ENCODE assay signal across 21 cellular contexts in the genomic region with DNA sequence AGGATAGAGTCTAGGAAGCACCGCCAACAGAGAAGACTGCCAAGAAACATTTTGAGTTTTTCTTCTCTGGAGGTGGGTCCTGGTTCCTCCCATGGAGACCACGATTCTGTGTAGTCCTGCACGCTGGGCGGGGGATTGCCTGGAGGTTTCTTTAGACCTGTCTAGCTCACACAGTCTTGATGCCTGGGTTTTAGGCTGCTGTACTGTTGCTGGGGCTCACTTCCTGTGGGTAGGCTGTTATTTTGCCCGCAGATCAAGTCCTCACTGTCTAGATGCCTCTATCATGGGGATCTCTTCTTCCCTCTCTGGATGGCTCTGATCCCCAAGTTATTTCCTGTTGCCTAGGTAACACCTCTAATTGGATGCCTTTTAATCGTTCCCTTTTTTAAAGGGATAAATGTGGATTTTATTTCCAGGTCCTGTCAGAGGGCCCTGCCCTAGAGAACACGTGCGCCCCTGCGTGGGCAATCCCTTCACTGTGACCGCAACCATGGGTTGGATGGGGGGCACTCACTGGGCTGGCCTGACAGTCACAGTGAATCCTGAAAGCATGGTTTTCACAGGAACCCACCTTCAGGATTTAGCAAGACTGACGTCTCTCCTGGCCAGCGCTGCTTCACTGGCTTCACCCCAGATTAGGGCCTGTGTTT. TPM values are rescaled to one million over a fixed set of nuclear protein-coding genes. Genes with fewer than 3 reads are reported as not detected.
"Had no signal": no experiment of that assay in that cellular context is flagged by ENCODE, and none has a peak within 500 bp of the region (broad histone marks: within the 10 kb centered on the region; RNA-seq: fewer than 3 reads in every experiment).

No MANE protein-coding gene starts in this region.

- DNase-seq: activated B cell treated with CpG ODN at 0.5 μM for 24 hours; activated CD4-positive, alpha-beta T cell treated with anti-CD3 and anti-CD28 coated beads, Interleukin-2, amount 10 ng/mL, durations not matched to agents 24 days and 14 days; activated CD8-positive, alpha-beta memory T cell treated with anti-CD3 and anti-CD28 coated beads, Interleukin-2, amount 50 U/mL, for 4 hours; activated CD8-positive, alpha-beta T cell treated with anti-CD3 and anti-CD28 coated beads, Interleukin-2, amount 10 ng/mL, durations not matched to agents 7 days and 5 days; activated effector memory CD4-positive, alpha-beta T cell treated with anti-CD3 and anti-CD28 coated beads, Interleukin-2, amount 50 U/mL, for 16 hours; activated naive CD8-positive, alpha-beta T cell treated with anti-CD3 and anti-CD28 coated beads, Interleukin-2, amount 10 ng/mL, durations not matched to agents 7 days and 5 days; activated T-cell treated with anti-CD3 and anti-CD28 coated beads, Interleukin-2, amount 50 U/mL, for 48 hours; kidney; left ventricle myocardium inferior; mucosa of descending colon; naive thymus-derived CD4-positive, alpha-beta T cell; stimulated activated CD4-positive, alpha-beta T cell treated with anti-CD3 and anti-CD28 coated beads, Interleukin-2, amount 100 ng/mL, for 48 hours; stimulated activated naive CD4-positive, alpha-beta T cell; transverse colon had no signal

- H3K36me3 Mint-ChIP-seq: activated naive CD8-positive, alpha-beta T cell treated with anti-CD3 and anti-CD28 coated beads, Interleukin-2, amount 10 ng/mL, durations not matched to agents 7 days and 5 days had no signal

- H3K4me3 ChIP-seq: breast epithelium, esophagus muscularis mucosa, left ventricle myocardium inferior, mucosa of descending colon, right atrium auricular region, transverse colon, vagina had no signal

- H3K27me3 Mint-ChIP-seq: activated B cell treated with CpG ODN at 0.5 μM for 24 hours; activated CD4-positive, alpha-beta T cell treated with anti-CD3 and anti-CD28 coated beads, Interleukin-2, amount 10 ng/mL, durations not matched to agents 24 days and 14 days; activated naive CD8-positive, alpha-beta T cell treated with anti-CD3 and anti-CD28 coated beads, Interleukin-2, amount 10 ng/mL, durations not matched to agents 7 days and 5 days; naive thymus-derived CD4-positive, alpha-beta T cell had no signal

- H3K4me3 Mint-ChIP-seq: activated CD4-positive, alpha-beta T cell treated with anti-CD3 and anti-CD28 coated beads, Interleukin-2, amount 10 ng/mL, durations not matched to agents 24 days and 14 days; activated CD8-positive, alpha-beta T cell treated with anti-CD3 and anti-CD28 coated beads, Interleukin-2, amount 10 ng/mL, durations not matched to agents 7 days and 5 days; activated naive CD8-positive, alpha-beta T cell treated with anti-CD3 and anti-CD28 coated beads, Interleukin-2, amount 10 ng/mL, durations not matched to agents 7 days and 5 days; T-helper 1 cell treated with Interleukin-12 subunit alpha and Interleukin-12 subunit beta and Interleukin-4 antibody, amounts not matched to agents 30 μg/mL and 1 μg/mL, for 36 hours had no signal

- H3K27ac ChIP-seq: breast epithelium, esophagus muscularis mucosa, left ventricle myocardium inferior, right atrium auricular region, transverse colon, vagina had no signal

- H3K9me3 Mint-ChIP-seq: activated B cell treated with CpG ODN at 0.5 μM for 24 hours; activated CD4-positive, alpha-beta T cell treated with anti-CD3 and anti-CD28 coated beads, Interleukin-2, amount 10 ng/mL, durations not matched to agents 24 days and 14 days; activated naive CD8-positive, alpha-beta T cell treated with anti-CD3 and anti-CD28 coated beads, Interleukin-2, amount 10 ng/mL, durations not matched to agents 7 days and 5 days; naive thymus-derived CD4-positive, alpha-beta T cell; T-helper 1 cell treated with Interleukin-12 subunit alpha and Interleukin-12 subunit beta and Interleukin-4 antibody, amounts not matched to agents 30 μg/mL and 1 μg/mL, for 36 hours had no signal

- H3K9me3 ChIP-seq: breast epithelium, esophagus muscularis mucosa, left ventricle myocardium inferior, mucosa of descending colon, right atrium auricular region, transverse colon, vagina had no signal

- ATAC-seq: activated CD8-positive, alpha-beta T cell treated with anti-CD3 and anti-CD28 coated beads, Interleukin-2, amount 10 ng/mL, durations not matched to agents 7 days and 5 days; mucosa of descending colon; naive thymus-derived CD4-positive, alpha-beta T cell had no signal

- H3K27ac Mint-ChIP-seq: activated B cell treated with CpG ODN at 0.5 μM for 24 hours; activated CD4-positive, alpha-beta T cell treated with anti-CD3 and anti-CD28 coated beads, Interleukin-2, amount 10 ng/mL, durations not matched to agents 24 days and 14 days; activated CD8-positive, alpha-beta T cell treated with anti-CD3 and anti-CD28 coated beads, Interleukin-2, amount 10 ng/mL, durations not matched to agents 7 days and 5 days; activated naive CD8-positive, alpha-beta T cell treated with anti-CD3 and anti-CD28 coated beads, Interleukin-2, amount 10 ng/mL, durations not matched to agents 7 days and 5 days; T-helper 1 cell treated with Interleukin-12 subunit alpha and Interleukin-12 subunit beta and Interleukin-4 antibody, amounts not matched to agents 30 μg/mL and 1 μg/mL, for 36 hours had no signal

- H3K27me3 ChIP-seq: breast epithelium, right atrium auricular region, vagina had no signal

- H3K36me3 ChIP-seq: breast epithelium, esophagus muscularis mucosa, left ventricle myocardium inferior, right atrium auricular region, transverse colon, vagina had no signal

RNA-seq across cellular contexts. Expression of a gene that starts 52.2 kb away (rescaled TPM):
- total RNA-seq: breast epithelium, right atrium auricular region, skeletal muscle tissue, subcutaneous adipose tissue, vagina had no signal
